9 cellular contexts compared by ENCODE assay signal in the genomic region with DNA sequence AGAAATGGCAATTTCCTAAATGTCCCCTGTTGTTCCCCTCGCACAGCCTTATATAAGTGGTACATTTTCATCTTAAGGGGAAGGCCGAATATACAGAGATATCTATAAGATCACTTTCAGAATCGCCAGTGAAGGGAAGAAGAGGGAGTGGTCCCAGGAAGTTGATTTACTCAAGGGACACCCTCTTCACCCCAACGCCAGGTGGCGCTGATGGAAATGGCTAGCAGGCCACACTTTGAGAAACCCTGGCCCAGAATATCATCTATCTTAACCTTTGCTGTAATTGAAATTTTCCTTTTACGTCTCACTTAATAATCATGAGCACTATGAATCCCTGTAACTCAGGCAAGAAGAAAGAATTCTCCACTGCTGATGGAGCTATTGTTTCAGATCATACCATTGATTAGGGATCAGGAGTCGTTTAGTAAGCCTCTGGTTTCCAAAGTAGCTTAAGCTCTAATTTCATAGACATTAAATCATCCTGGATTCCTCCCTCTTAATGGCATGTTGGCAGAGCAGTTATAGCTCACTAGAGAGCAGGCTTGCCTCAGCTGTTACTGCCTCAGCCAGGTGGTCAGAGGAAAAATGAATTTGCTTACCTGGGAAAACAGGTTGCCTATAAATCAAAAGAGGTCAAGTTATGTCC.
A peak's percentile ranks its signal among the peaks of the same experiment; 100 is the strongest.
DNase-seq lines count a peak whose midpoint lies in the region; ATAC-seq lines count a peak whose summit lies in the region.
"Had no signal": no experiment of that assay in that cellular context is flagged by ENCODE, and none has a peak within 500 bp of the region (broad histone marks: within the 10 kb centered on the region; RNA-seq: fewer than 3 reads in every experiment).

No MANE protein-coding gene starts in this region.

- DNase-seq in stimulated activated CD4-positive, alpha-beta T cell treated with anti-CD3 and anti-CD28 coated beads, Interleukin-12 subunit alpha, Interleukin-12 subunit beta, amount 100 ng/mL, for 4 hours = peak; percentile 1
- DNase-seq in stimulated activated CD4-positive, alpha-beta T cell treated with anti-CD3 and anti-CD28 coated beads, Interleukin-4, amount 100 ng/mL, for 1 hour = no peak
- DNase-seq in NCI-H187 treated with DMSO at 0.1 percent for 48 hours (lab: John Stamatoyannopoulos, UW) (peak; percentile 31), amniotic epithelial cell (ENCODE audit: low read depth) (peak; percentile 3), mesendoderm (peak; percentile 73)
- no peak for DNase-seq in effector memory CD4-positive, alpha-beta T cell

- no peak overlapping the region for H3K4me3 ChIP-seq in mesendoderm (ENCODE audit: low read length)
- H3K4me3 ChIP-seq in effector memory CD4-positive, alpha-beta T cell (ENCODE audit: insufficient read depth, low read depth, low read length, poor library complexity, severe bottlenecking) = no peak overlapping the region
- H3K4me3 ChIP-seq: thoracic aorta had no signal

- no peak overlapping the region for H4K5ac ChIP-seq in mesendoderm (ENCODE audit: low read length)

- H3K36me3 ChIP-seq in mesendoderm (ENCODE audit: control insufficient read depth, insufficient read depth, low read length) = no peaks in the 10 kb centered on the region
- no peaks in the 10 kb centered on the region for H3K36me3 ChIP-seq in effector memory CD4-positive, alpha-beta T cell (ENCODE audit: control insufficient read depth, insufficient read depth, low read length)
- H3K36me3 ChIP-seq: thoracic aorta had no signal

- H3K4me2 ChIP-seq in mesendoderm (ENCODE audit: low read length) = no peak overlapping the region

- no peak overlapping the region for H3K9ac ChIP-seq in mesendoderm (ENCODE audit: low read length)

- no peak overlapping the region for H3K56ac ChIP-seq in mesendoderm (ENCODE audit: low read length)

- ATAC-seq in HG02678 (IDR thresholded peaks at IDR 0.05; ENCODE audit: unreplicated experiment) (peak; percentile 41), HG03135 (IDR thresholded peaks at IDR 0.05; ENCODE audit: unreplicated experiment) (no peak)

- H2AK5ac ChIP-seq in mesendoderm (ENCODE audit: low read length) = no peak overlapping the region

- no peak overlapping the region for H2BK5ac ChIP-seq in mesendoderm (ENCODE audit: low read length)

- no peak overlapping the region for H2BK120ac ChIP-seq in mesendoderm (ENCODE audit: low read depth, low read length)

- no peaks in the 10 kb centered on the region for H3K79me2 ChIP-seq in mesendoderm (ENCODE audit: control insufficient read depth, insufficient read depth, low read length)

- no peak overlapping the region for H2BK15ac ChIP-seq in mesendoderm (replicated peaks; ENCODE audit: low read depth)

- H4K8ac ChIP-seq in mesendoderm (ENCODE audit: low read depth, low read length) = no peak overlapping the region

- H3K4me1 ChIP-seq in mesendoderm (ENCODE audit: control insufficient read depth, low read depth, low read length) = no peaks in the 10 kb centered on the region
- H3K4me1 ChIP-seq in effector memory CD4-positive, alpha-beta T cell (ENCODE audit: control insufficient read depth, insufficient read depth, low read length, poor library complexity, severe bottlenecking) = no peaks in the 10 kb centered on the region

- H3K9me3 ChIP-seq in effector memory CD4-positive, alpha-beta T cell (ENCODE audit: control insufficient read depth, low read length) = no peaks in the 10 kb centered on the region
- H3K9me3 ChIP-seq: thoracic aorta had no signal

- no peak overlapping the region for H3K4ac ChIP-seq in mesendoderm (ENCODE audit: low read depth, low read length)

- H3K23ac ChIP-seq in mesendoderm (ENCODE audit: low read length) = no peak overlapping the region

- no peaks in the 10 kb centered on the region for H3K79me1 ChIP-seq in mesendoderm (ENCODE audit: low read length)

- no peaks in the 10 kb centered on the region for H3K27me3 ChIP-seq in mesendoderm (ENCODE audit: insufficient read depth, low read length, poor library complexity)
- no peaks in the 10 kb centered on the region for H3K27me3 ChIP-seq in effector memory CD4-positive, alpha-beta T cell (replicated peaks; ENCODE audit: control insufficient read depth, insufficient read depth, low read length, poor library complexity, severe bottlenecking)

- no peak overlapping the region for H3K27ac ChIP-seq in mesendoderm (ENCODE audit: low read depth, low read length)
- no peak overlapping the region for H3K27ac ChIP-seq in effector memory CD4-positive, alpha-beta T cell (ENCODE audit: insufficient read depth, low read length, poor library complexity, severe bottlenecking)
- H3K27ac ChIP-seq: thoracic aorta had no signal

- H3K18ac ChIP-seq in mesendoderm (ENCODE audit: low read length) = no peak overlapping the region

- no CpG with 5 or more reads among the region's 7 CpGs for WGBS in mesendoderm (ENCODE audit: extremely low coverage, insufficient coverage, low lambda C conversion rate)

Comparison
In these comparisons a context has a peak if more than half of its experiments do, and no peak if none do; other contexts are left out.
1. DNase-seq: peak in stimulated activated CD4-positive, alpha-beta T cell treated with anti-CD3 and anti-CD28 coated beads, Interleukin-12 subunit alpha, Interleukin-12 subunit beta, amount 100 ng/mL, for 4 hours (single experiment), NCI-H187 treated with DMSO at 0.1 percent for 48 hours (single experiment), amniotic epithelial cell (single experiment) and mesendoderm (single experiment); none in stimulated activated CD4-positive, alpha-beta T cell treated with anti-CD3 and anti-CD28 coated beads, Interleukin-4, amount 100 ng/mL, for 1 hour (single experiment) and effector memory CD4-positive, alpha-beta T cell (0 of 3).